In genomic region chrX:84189125-84189524, GRCh38 we compare ENCODE assay signal across 3 cellular contexts.
A peak's percentile ranks its signal among the peaks of the same experiment; 100 is the strongest.
TF ChIP-seq lines count a peak whose summit lies in the region.

No MANE protein-coding gene starts in this region.

TF ChIP-seq in liver, 16 proteins besides CTCF, POLR2A, EP300 and RAD21:
- TF ChIP-seq YY1 (IDR thresholded peaks at IDR 0.05) (no peak), FOXA2 (IDR thresholded peaks at IDR 0.05) (no peak), SP1 (IDR thresholded peaks at IDR 0.05) (peak; percentile 66), TAF1 (conservative IDR thresholded peaks at IDR 0.05) (no peak), ZBTB33 (IDR thresholded peaks at IDR 0.05) (no peak), ATF3 (IDR thresholded peaks at IDR 0.05) (peak; percentile 17), RXRA (IDR thresholded peaks at IDR 0.05) (peak; percentile 76 to 86), EGR1 (IDR thresholded peaks at IDR 0.05; ENCODE audit: low read depth in 2 of 2) (no peak), REST (IDR thresholded peaks at IDR 0.05) (peak; percentile 92), MAX (IDR thresholded peaks at IDR 0.05) (no peak), NR2F2 (IDR thresholded peaks at IDR 0.05) (peak; percentile 10), HNF4A (conservative IDR thresholded peaks at IDR 0.05) (peak; percentile 46 to 62)

TF ChIP-seq in HepG2, 621 proteins besides CTCF, POLR2A, EP300 and RAD21:
- TF ChIP-seq NFE2L2 (IDR thresholded peaks at IDR 0.05; ENCODE audit: low read length): no peak
- TF ChIP-seq ZNF18 (CRISPR knock-in tag; IDR thresholded peaks at IDR 0.05; ENCODE audit: insufficient replicate concordance): no peak
- TF ChIP-seq SNRNP70 (IDR thresholded peaks at IDR 0.05; ENCODE audit: low read depth, low read length): no peak
- no peak for TF ChIP-seq ZNF710 (CRISPR knock-in tag; IDR thresholded peaks at IDR 0.05; ENCODE audit: borderline replicate concordance)
- TF ChIP-seq BRD4 (CRISPR knock-in tag; IDR thresholded peaks at IDR 0.05): no peak
- TF ChIP-seq ZBTB4 (CRISPR knock-in tag; IDR thresholded peaks at IDR 0.05; ENCODE audit: borderline replicate concordance): no peak

TF ChIP-seq in WTC11, 78 proteins besides CTCF, POLR2A, EP300 and RAD21:
- no peak for TF ChIP-seq ZNF416 (CRISPR knock-in tag; IDR thresholded peaks at IDR 0.05)
- TF ChIP-seq TCF7 (CRISPR knock-in tag; IDR thresholded peaks at IDR 0.05; ENCODE audit: low read depth): no peak
- TF ChIP-seq IRF1 (CRISPR knock-in tag; IDR thresholded peaks at IDR 0.05): no peak
- no peak for TF ChIP-seq ERG (CRISPR knock-in tag; IDR thresholded peaks at IDR 0.05)
- no peak for TF ChIP-seq PRRX2 (CRISPR knock-in tag; IDR thresholded peaks at IDR 0.05)
- no peak for TF ChIP-seq ZMAT4 (CRISPR knock-in tag; IDR thresholded peaks at IDR 0.05)
- TF ChIP-seq MXD4 (CRISPR knock-in tag; IDR thresholded peaks at IDR 0.05; ENCODE audit: borderline replicate concordance): no peak
- no peak for TF ChIP-seq USF1 (CRISPR knock-in tag; IDR thresholded peaks at IDR 0.05)
- TF ChIP-seq FOXP1 (CRISPR knock-in tag; IDR thresholded peaks at IDR 0.05; ENCODE audit: borderline replicate concordance): no peak
- no peak for TF ChIP-seq NFYB (CRISPR knock-in tag; conservative IDR thresholded peaks at IDR 0.05; ENCODE audit: low read depth)
- no peak for TF ChIP-seq NFATC4 (CRISPR knock-in tag; IDR thresholded peaks at IDR 0.05)
- no peak for TF ChIP-seq TP53 (CRISPR knock-in tag; IDR thresholded peaks at IDR 0.05)
- no peak for TF ChIP-seq OVOL2 (CRISPR knock-in tag; IDR thresholded peaks at IDR 0.05; ENCODE audit: borderline replicate concordance)
- TF ChIP-seq ZBTB21 (CRISPR knock-in tag; IDR thresholded peaks at IDR 0.05; ENCODE audit: borderline replicate concordance): no peak
- no peak for TF ChIP-seq ZNF263 (CRISPR knock-in tag; IDR thresholded peaks at IDR 0.05; ENCODE audit: low read depth)
